8 cellular contexts compared by ENCODE assay signal in the genomic region with DNA sequence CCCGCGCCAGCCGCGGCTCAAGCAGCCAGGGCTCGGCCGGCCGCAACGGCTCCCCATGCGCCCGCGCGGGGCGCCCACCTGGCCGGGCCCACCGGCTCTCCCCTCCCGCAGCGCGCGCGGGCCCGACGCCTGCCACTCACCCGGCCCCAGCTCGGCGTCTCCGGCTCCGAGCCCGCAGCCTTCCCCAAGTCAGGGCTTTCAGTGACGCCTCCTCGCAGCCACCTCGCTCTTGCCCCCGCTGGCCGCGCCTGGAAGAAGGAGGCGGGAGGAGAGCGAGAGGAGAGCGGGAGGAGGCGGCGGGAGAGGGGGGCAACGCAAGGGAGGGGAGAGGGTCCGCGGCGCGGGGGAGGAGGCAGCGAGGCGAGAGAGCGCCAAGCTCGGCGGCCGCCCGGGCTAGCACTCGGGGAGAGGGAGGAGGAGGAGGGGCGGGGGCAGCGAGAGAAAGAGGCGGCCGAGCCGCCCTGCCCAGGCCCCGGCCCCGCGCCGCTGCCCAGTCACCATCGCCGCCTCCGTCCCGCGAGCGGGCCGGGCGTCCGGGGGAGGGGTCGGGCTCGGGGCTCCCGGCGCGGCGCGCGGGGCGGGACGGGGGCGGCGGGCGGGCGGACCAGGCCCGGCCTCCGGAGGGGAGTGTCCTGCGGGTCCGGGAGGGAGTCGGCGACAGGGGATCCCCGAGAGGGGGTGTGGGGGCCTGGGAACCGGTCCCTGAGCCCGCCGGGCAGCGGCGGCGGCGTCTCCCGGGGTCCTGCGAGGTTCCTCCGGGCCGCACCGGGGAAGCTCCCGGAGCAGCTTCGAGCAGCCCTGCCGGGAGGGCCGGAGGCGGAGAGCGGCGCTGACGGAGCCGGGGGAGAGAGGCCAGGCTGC. TPM values are rescaled to one million over a fixed set of nuclear protein-coding genes. Genes with fewer than 3 reads are reported as not detected.
A peak's percentile ranks its signal among the peaks of the same experiment; 100 is the strongest.
DNase-seq lines count a peak whose midpoint lies in the region; ATAC-seq and TF ChIP-seq lines count a peak whose summit lies in the region.

A gene with protein sequence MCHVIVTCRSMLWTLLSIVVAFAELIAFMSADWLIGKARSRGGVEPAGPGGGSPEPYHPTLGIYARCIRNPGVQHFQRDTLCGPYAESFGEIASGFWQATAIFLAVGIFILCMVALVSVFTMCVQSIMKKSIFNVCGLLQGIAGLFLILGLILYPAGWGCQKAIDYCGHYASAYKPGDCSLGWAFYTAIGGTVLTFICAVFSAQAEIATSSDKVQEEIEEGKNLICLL (minus strand): TSS at position 414 of the 861 bp plus-strand sequence. CDS start 138,559 bp downstream, outside the sequence.

- intact Hi-C loops in uterus (cut with DNase I; ENCODE audit: low total_unique reads): loop anchor here (10.0 kb wide), 1 partner anchor 316 kb away; no protein-coding TSS in a partner anchor

- peaks cover 4 to 10% of the 10 kb centered on the region in 2 donors for H3K4me1 ChIP-seq in uterus

- H3K9me3 ChIP-seq in AG04450 (ENCODE audit: control insufficient read depth, insufficient read depth, low read length) (no peaks in the 10 kb centered on the region; the same call in 1 of the 2 replicates), neural cell (ENCODE audit: low read length) (no peaks in the 10 kb centered on the region), uterus (no peaks in the 10 kb centered on the region)

- H2AFZ ChIP-seq in neural cell (ENCODE audit: low read depth, low read length): peak within 1 kb of the TSS; percentile 51

- ATAC-seq in GM18502 (IDR thresholded peaks at IDR 0.05; ENCODE audit: poor library complexity, unreplicated experiment) (peak; percentile 59), HG02938 (IDR thresholded peaks at IDR 0.05; ENCODE audit: unreplicated experiment) (peak; percentile 49)
- peak; percentile 67 to 76 for ATAC-seq in activated naive CD4-positive, alpha-beta T cell treated with anti-CD3 and anti-CD28 coated beads, Interleukin-2, amount 50 U/mL, for 72 hours

- H3K27ac Mint-ChIP-seq in activated naive CD4-positive, alpha-beta T cell treated with anti-CD3 and anti-CD28 coated beads, Interleukin-2, amount 50 U/mL, for 72 hours: no peak within 1 kb of the TSS

- H3K4me2 ChIP-seq in neural cell (ENCODE audit: low read length): peak within 1 kb of the TSS; percentile 56

- no peaks in the 10 kb centered on the region for H3K9me2 ChIP-seq in neural cell (ENCODE audit: insufficient read depth, low read length)

- peak; percentile 7 to 65 for TF ChIP-seq POLR2A in uterus (IDR thresholded peaks at IDR 0.05)

- no peak for TF ChIP-seq CTCF in AG04450 (IDR thresholded peaks at IDR 0.05; ENCODE audit: low read depth, low read length)
- peak; percentile 48 for TF ChIP-seq CTCF in neural cell (IDR thresholded peaks at IDR 0.05; ENCODE audit: poor library complexity, severe bottlenecking)
- peak in 1 of 4 experiments; percentile 1 for TF ChIP-seq CTCF in uterus (IDR thresholded peaks at IDR 0.05)

- H3K4me3 ChIP-seq in AG04450 (ENCODE audit: low read depth, low read length) (peak within 1 kb of the TSS; percentile 95), neural cell (ENCODE audit: low read length) (peak within 1 kb of the TSS; percentile 69), uterus (peak within 1 kb of the TSS; percentile 50 to 84)

- no peaks in the 10 kb centered on the region for H4K20me1 ChIP-seq in neural cell (ENCODE audit: insufficient read depth)

- H3F3A ChIP-seq in neural cell (ENCODE audit: insufficient read depth, low read length, poor library complexity, severe bottlenecking): peaks cover 12% of the 10 kb centered on the region

- H3K9me3 Mint-ChIP-seq in activated naive CD4-positive, alpha-beta T cell treated with anti-CD3 and anti-CD28 coated beads, Interleukin-2, amount 50 U/mL, for 72 hours: no peaks in the 10 kb centered on the region

- TF ChIP-seq EP300 in neural cell (conservative IDR thresholded peaks at IDR 0.05; ENCODE audit: poor library complexity, severe bottlenecking): peak; percentile 33

- TF ChIP-seq RAD21 in neural cell (conservative IDR thresholded peaks at IDR 0.05): no peak

- no peaks in the 10 kb centered on the region for H3K36me3 ChIP-seq in neural cell (ENCODE audit: insufficient read depth, low read length)
- no peaks in the 10 kb centered on the region for H3K36me3 ChIP-seq in uterus

- CTCF ChIA-PET in AG04450 (lab: Charles Lee): interaction anchor here (0.6 to 1.1 kb wide), 3 partner anchors 80 to 264 kb away, joined by 3 to 5 read pairs (median 3); no protein-coding TSS in a partner anchor

- peaks cover 0 to 21% of the 10 kb centered on the region in 2 donors for H3K36me3 Mint-ChIP-seq in activated naive CD4-positive, alpha-beta T cell treated with anti-CD3 and anti-CD28 coated beads, Interleukin-2, amount 50 U/mL, for 72 hours

- peak within 1 kb of the TSS; percentile 62 for H3K9ac ChIP-seq in neural cell (ENCODE audit: low read length)

- POLR2A ChIA-PET in AG04450 (lab: Yijun Ruan, JAX): interaction anchor here (0.6 to 2.3 kb wide), 11 partner anchors 11 to 332 kb away, joined by 3 to 11 read pairs (median 4); no protein-coding TSS in a partner anchor

- H3K27ac ChIP-seq in AG04450 (ENCODE audit: low read depth, low read length) (peak within 1 kb of the TSS; percentile 82), neural cell (ENCODE audit: low read length) (no peak within 1 kb of the TSS), uterus (peak within 1 kb of the TSS; percentile 98 to 100)

- DNase-seq in AG04450 (ENCODE audit: low read depth, low spot score): no peak
- peak; percentile 46 for DNase-seq in NCI-H460 (ENCODE audit: extremely low read depth, low read depth)
- DNase-seq in activated naive CD4-positive, alpha-beta T cell treated with anti-CD3 and anti-CD28 coated beads, Interleukin-2, amount 50 U/mL, for 72 hours (ENCODE audit: low spot score in 2 of 2): peak in 1 of 2 donors; percentile 45
- peak; percentile 83 for DNase-seq in germinal center (ENCODE audit: low spot score)
- peak; percentile 80 to 83 for DNase-seq in uterus

- H3K27me3 ChIP-seq in AG04450 (ENCODE audit: control insufficient read depth, insufficient read depth, low read length) (no peaks in the 10 kb centered on the region), neural cell (ENCODE audit: insufficient read depth, low read depth, low read length) (peaks cover 17% of the 10 kb centered on the region), uterus (no peaks in the 10 kb centered on the region)

- peaks cover 9% of the 10 kb centered on the region for H3K79me2 ChIP-seq in neural cell (replicated peaks; ENCODE audit: insufficient read depth, low read length)

TF ChIP-seq in neural cell, 6 proteins besides CTCF, POLR2A, EP300 and RAD21:
- TF ChIP-seq TAF1 (IDR thresholded peaks at IDR 0.05; ENCODE audit: low read depth) (no peak), POLR2AphosphoS5 (IDR thresholded peaks at IDR 0.05) (no peak), MXI1 (conservative IDR thresholded peaks at IDR 0.05; ENCODE audit: poor library complexity, severe bottlenecking) (peak; percentile 73), SMC3 (conservative IDR thresholded peaks at IDR 0.05; ENCODE audit: poor library complexity) (no peak)

RNA-seq across cellular contexts. Expression of the gene that starts here (rescaled TPM):
- polyA plus RNA-seq in AG04450 (2011; rRNA removed) (19.4 and 20.1 TPM in 2 replicates), neural cell (1.6 and 3.4 TPM in 2 replicates)
- polyA minus RNA-seq in AG04450 (2011; rRNA and poly(A)+ RNA removed): 22.8 and 30.2 TPM in 2 replicates
- 8.4 and 8.6 TPM in 2 replicates for total RNA-seq in NCI-H460 (2014; rRNA removed; shearing (Covaris generic))
- polyA plus RNA-seq in NCI-H460 (2014; cell fraction: nucleus; rRNA removed): 3.6 and 4.9 TPM in 2 replicates
- under 1 TPM; 0.16 to 0.18 TPM for total RNA-seq in activated naive CD4-positive, alpha-beta T cell treated with anti-CD3 and anti-CD28 coated beads, Interleukin-2, amount 50 U/mL, for 72 hours
- 1.9 and 2.7 TPM in 2 replicates for polyA minus RNA-seq in neural cell
- 100 to 1,000 TPM in 1 of 4 donors, 10 to 100 TPM in 3; 14.7 to 127 (median 28.0) TPM for total RNA-seq in uterus

Comparison
In these comparisons a context has a peak if more than half of its experiments do, and no peak if none do; other contexts are left out.
1. Peak in ATAC-seq in activated naive CD4-positive, alpha-beta T cell treated with anti-CD3 and anti-CD28 coated beads, Interleukin-2, amount 50 U/mL, for 72 hours; RNA of the gene not detected or under 1 TPM.